ENCODE assay signal across 21 cellular contexts in the genomic region with DNA sequence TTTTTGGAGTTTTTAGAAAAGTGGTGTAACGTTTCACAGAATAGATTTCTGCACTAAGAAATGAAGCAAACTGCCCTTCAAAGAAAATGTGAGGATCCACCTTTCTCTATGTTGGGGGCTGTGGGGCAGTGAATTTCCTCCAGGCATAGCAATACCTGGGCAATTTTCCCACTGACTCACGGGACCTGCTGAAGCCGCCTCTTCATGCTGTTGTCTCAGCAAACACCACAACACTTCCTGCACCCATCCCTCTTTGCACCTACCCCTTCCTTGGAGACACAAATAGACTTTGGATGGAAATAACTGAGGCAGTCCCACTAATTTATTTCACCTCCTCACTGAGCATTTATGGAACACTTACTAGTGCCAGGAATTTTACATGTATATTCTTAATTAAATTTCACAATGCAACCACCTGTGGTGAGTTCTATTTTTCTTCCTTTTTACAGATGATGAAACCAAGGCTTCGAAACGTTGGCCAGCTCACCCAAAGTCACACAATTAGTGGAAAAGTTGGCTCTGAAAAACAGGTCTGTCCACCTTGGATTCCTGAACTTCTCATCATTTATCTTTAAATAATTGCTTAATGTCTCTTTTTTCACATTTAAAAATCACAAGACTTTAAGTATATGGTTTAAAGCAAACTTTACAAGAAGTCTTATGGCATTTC. TPM values are rescaled to one million over a fixed set of nuclear protein-coding genes. Genes with fewer than 3 reads are reported as not detected.
"Had no signal": no experiment of that assay in that cellular context is flagged by ENCODE, and none has a peak within 500 bp of the region (broad histone marks: within the 10 kb centered on the region; RNA-seq: fewer than 3 reads in every experiment).

No MANE protein-coding gene starts in this region.

- H3K79me2 ChIP-seq: hepatocyte had no signal

- H2AFZ ChIP-seq: hepatocyte had no signal

- H3K27ac ChIP-seq: hepatocyte, lower lobe of right lung, tibial artery, uterus had no signal

- ATAC-seq: activated CD8-positive, alpha-beta T cell treated with anti-CD3 and anti-CD28 coated beads for 36 hours; activated T-helper 17 cell treated with anti-CD3 and anti-CD28 coated beads, Interleukin-2, amount 50 U/mL, for 72 hours; lower lobe of right lung; stimulated activated naive CD8-positive, alpha-beta T cell treated with anti-CD3 and anti-CD28 coated beads, Interleukin-15, Interleukin-2, amounts not matched to agents 100 U/mL and 50 U/mL, for 24 hours had no signal

- H3K9me3 ChIP-seq: lower lobe of right lung, uterus had no signal

- H3K4me3 ChIP-seq: hepatocyte, lower lobe of right lung, tibial artery, uterus had no signal

- DNase-seq: activated CD4-positive, alpha-beta T cell treated with anti-CD3 and anti-CD28 coated beads for 48 hours; activated CD4-positive, CD25-positive, alpha-beta regulatory T cell; activated CD8-positive, alpha-beta T cell treated with anti-CD3 and anti-CD28 coated beads for 36 hours; activated naive CD4-positive, alpha-beta T cell treated with anti-CD3 and anti-CD28 coated beads for 36 hours; activated T-cell treated with anti-CD3 and anti-CD28 coated beads, Interleukin-2, amount 50 U/mL, for 1 hour; anterior cingulate cortex; effector CD4-positive, alpha-beta T cell; foreskin fibroblast; lower lobe of right lung; midbrain; nephron progenitor cell; nucleus accumbens; retina; stimulated activated naive CD8-positive, alpha-beta T cell treated with anti-CD3 and anti-CD28 coated beads, Interleukin-15, Interleukin-2, amounts not matched to agents 100 U/mL and 50 U/mL, for 24 hours; substantia nigra; tibial artery; uterus had no signal

- H3K27me3 ChIP-seq: hepatocyte, uterus had no signal

- H3K4me1 ChIP-seq: tibial artery, uterus had no signal

- H3K4me2 ChIP-seq: hepatocyte had no signal

- H3K36me3 ChIP-seq: lower lobe of right lung, tibial artery, uterus had no signal

RNA-seq across cellular contexts. Expression of gene ADGRF1, which starts 17.2 kb away (rescaled TPM):
- total RNA-seq: activated CD8-positive, alpha-beta T cell treated with anti-CD3 and anti-CD28 coated beads for 36 hours; activated naive CD4-positive, alpha-beta T cell treated with anti-CD3 and anti-CD28 coated beads for 36 hours; activated T-helper 17 cell treated with anti-CD3 and anti-CD28 coated beads, Interleukin-2, amount 50 U/mL, for 72 hours; posterior vena cava; T-helper 2 cell treated with Interferon-gamma antibody and Interleukin-4, amounts not matched to agents 100 ng/mL and 5 ng/mL, for 36 hours had no signal
